ENCODE assay signal across 16 cellular contexts in the genomic region with DNA sequence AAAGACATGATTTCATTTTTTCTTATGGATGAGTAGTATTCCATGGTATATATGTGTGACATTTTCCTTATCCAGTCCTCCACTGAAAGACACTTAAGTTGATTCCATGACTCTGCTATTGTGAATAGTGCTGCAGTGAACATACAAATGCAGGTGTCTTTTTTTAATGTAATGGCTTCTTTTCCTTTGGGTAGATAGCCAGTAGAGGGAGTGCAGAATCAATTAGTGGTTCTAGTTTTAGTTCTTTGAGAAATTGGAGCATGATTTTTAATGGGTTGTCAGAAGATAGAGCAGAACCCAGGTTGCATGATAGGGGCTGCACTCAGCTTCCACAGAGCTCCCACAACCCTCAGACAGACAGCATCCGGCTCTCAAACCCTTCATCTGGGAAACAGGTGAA.
"Had no signal": no experiment of that assay in that cellular context is flagged by ENCODE, and none has a peak within 500 bp of the region (broad histone marks: within the 10 kb centered on the region; RNA-seq: fewer than 3 reads in every experiment).

No MANE protein-coding gene starts in this region.

- H3K27me3 ChIP-seq: gastrocnemius medialis, heart left ventricle, pancreas, tibial nerve, vagina had no signal

- H3K4me1 Mint-ChIP-seq: activated B cell treated with CpG ODN at 0.5 μM for 24 hours; activated CD4-positive, alpha-beta T cell treated with anti-CD3 and anti-CD28 coated beads, Interleukin-2, amount 10 ng/mL, durations not matched to agents 24 days and 14 days; naive B cell; stimulated activated memory B cell treated with anti-CD40 and anti-IgM and Interleukin-4, amounts not matched to agents 10 μg/mL and 1 μg/mL and 100 μg/mL, for 72 hours had no signal

- H3K27ac Mint-ChIP-seq: activated B cell treated with CpG ODN at 0.5 μM for 24 hours; activated CD4-positive, alpha-beta T cell treated with anti-CD3 and anti-CD28 coated beads, Interleukin-2, amount 10 ng/mL, durations not matched to agents 24 days and 14 days; activated naive CD4-positive, alpha-beta T cell treated with anti-CD3 and anti-CD28 coated beads, Interleukin-2, amount 50 U/mL, for 72 hours; activated T-cell treated with anti-CD3 and anti-CD28 coated beads, Interleukin-2, amount 50 U/mL, for 72 hours; naive B cell; stimulated activated memory B cell treated with anti-CD40 and anti-IgM and Interleukin-4, amounts not matched to agents 10 μg/mL and 1 μg/mL and 100 μg/mL, for 72 hours had no signal

- H3K36me3 ChIP-seq: gastrocnemius medialis, heart left ventricle, pancreas, tibial nerve, vagina had no signal

- H3K27me3 Mint-ChIP-seq: activated B cell treated with CpG ODN at 0.5 μM for 24 hours; activated CD4-positive, alpha-beta T cell treated with anti-CD3 and anti-CD28 coated beads, Interleukin-2, amount 10 ng/mL, durations not matched to agents 24 days and 14 days; naive B cell; stimulated activated memory B cell treated with anti-CD40 and anti-IgM and Interleukin-4, amounts not matched to agents 10 μg/mL and 1 μg/mL and 100 μg/mL, for 72 hours had no signal

- ATAC-seq: activated naive CD4-positive, alpha-beta T cell treated with anti-CD3 and anti-CD28 coated beads, Interleukin-2, amount 50 U/mL, for 72 hours; activated T-cell treated with anti-CD3 and anti-CD28 coated beads, Interleukin-2, amount 50 U/mL, for 72 hours; gastrocnemius medialis; heart left ventricle; left cardiac atrium; pancreas; stimulated activated memory B cell treated with anti-CD40 and anti-IgM and Interleukin-4, amounts not matched to agents 10 μg/mL and 1 μg/mL and 100 μg/mL, for 72 hours had no signal

- H3K9me3 ChIP-seq: pancreas, vagina had no signal

- H3K4me1 ChIP-seq: gastrocnemius medialis, vagina had no signal

- H3K4me3 Mint-ChIP-seq: activated B cell treated with CpG ODN at 0.5 μM for 24 hours; activated CD4-positive, alpha-beta T cell treated with anti-CD3 and anti-CD28 coated beads, Interleukin-2, amount 10 ng/mL, durations not matched to agents 24 days and 14 days; activated T-cell treated with anti-CD3 and anti-CD28 coated beads, Interleukin-2, amount 50 U/mL, for 72 hours; naive B cell; stimulated activated memory B cell treated with anti-CD40 and anti-IgM and Interleukin-4, amounts not matched to agents 10 μg/mL and 1 μg/mL and 100 μg/mL, for 72 hours had no signal

- H3K27ac ChIP-seq: gastrocnemius medialis, heart left ventricle, pancreas, tibial nerve, vagina had no signal

- H3K4me3 ChIP-seq: gastrocnemius medialis, heart left ventricle, pancreas, tibial nerve, vagina had no signal

- H3K36me3 Mint-ChIP-seq: naive B cell; stimulated activated memory B cell treated with anti-CD40 and anti-IgM and Interleukin-4, amounts not matched to agents 10 μg/mL and 1 μg/mL and 100 μg/mL, for 72 hours had no signal

- DNase-seq: activated B cell treated with CpG ODN at 0.5 μM for 24 hours; activated CD4-positive, alpha-beta T cell treated with anti-CD3 and anti-CD28 coated beads, Interleukin-2, amount 10 ng/mL, durations not matched to agents 24 days and 14 days; activated CD8-positive, alpha-beta memory T cell treated with anti-CD3 and anti-CD28 coated beads, Interleukin-2, amount 50 U/mL, for 48 hours; activated gamma-delta T cell; activated T-cell treated with anti-CD3 and anti-CD28 coated beads, Interleukin-2, amount 50 U/mL, for 72 hours; cortex of kidney; effector CD4-positive, alpha-beta T cell; gastrocnemius medialis; heart left ventricle; left cardiac atrium; naive B cell; pancreas had no signal
